27 cellular contexts compared by ENCODE assay signal in genomic region chr5:73862796-73863195, GRCh38.
"Had no signal": no experiment of that assay in that cellular context is flagged by ENCODE, and none has a peak within 500 bp of the region (broad histone marks: within the 10 kb centered on the region; RNA-seq: fewer than 3 reads in every experiment).

No MANE protein-coding gene starts in this region.

- H3K36me3 Mint-ChIP-seq: activated naive CD8-positive, alpha-beta T cell; stimulated activated naive B cell treated with anti-CD40 and anti-IgM and Interleukin-4, amounts not matched to agents 10 μg/mL and 1 μg/mL and 100 μg/mL, for 72 hours had no signal

- ATAC-seq: body of pancreas; left colon; lower lobe of right lung; stimulated activated naive B cell treated with anti-CD40 and anti-IgM and Interleukin-4, amounts not matched to agents 10 μg/mL and 1 μg/mL and 100 μg/mL, for 72 hours had no signal

- H3K9me3 ChIP-seq: adrenal gland, body of pancreas, esophagus muscularis mucosa, gastrocnemius medialis, lower lobe of right lung, sigmoid colon, stomach, uterus had no signal

- H3K4me3 ChIP-seq: adrenal gland, body of pancreas, esophagus muscularis mucosa, gastrocnemius medialis, lower lobe of right lung, sigmoid colon, smooth muscle cell, stomach, uterus had no signal

- H3K4me3 Mint-ChIP-seq: activated naive CD8-positive, alpha-beta T cell; nephron; stimulated activated naive B cell treated with anti-CD40 and anti-IgM and Interleukin-4, amounts not matched to agents 10 μg/mL and 1 μg/mL and 100 μg/mL, for 72 hours had no signal

- H3K36me3 ChIP-seq: gastrocnemius medialis, lower lobe of right lung, sigmoid colon, uterus had no signal

- H3K27ac Mint-ChIP-seq: activated naive CD8-positive, alpha-beta T cell; nephron; stimulated activated naive B cell treated with anti-CD40 and anti-IgM and Interleukin-4, amounts not matched to agents 10 μg/mL and 1 μg/mL and 100 μg/mL, for 72 hours had no signal

- H3K27me3 ChIP-seq: adrenal gland, body of pancreas, esophagus muscularis mucosa, gastrocnemius medialis, sigmoid colon, stomach, uterus had no signal

- H3K27ac ChIP-seq: adrenal gland, body of pancreas, esophagus muscularis mucosa, gastrocnemius medialis, lower lobe of right lung, sigmoid colon, stomach had no signal

- H3K4me1 Mint-ChIP-seq: nephron had no signal

- H3K4me1 ChIP-seq: esophagus muscularis mucosa, sigmoid colon, stomach had no signal

- DNase-seq: activated CD4-positive, alpha-beta T cell treated with anti-CD3 and anti-CD28 coated beads for 4 hours; activated CD4-positive, alpha-beta T cell treated with anti-CD3 and anti-CD28 coated beads, Interleukin-2, amount 50 U/mL, for 4 hours; activated CD8-positive, alpha-beta memory T cell treated with anti-CD3 and anti-CD28 coated beads for 24 hours; activated effector memory CD4-positive, alpha-beta T cell treated with Interleukin-2 at 50 U/mL for 16 hours; activated naive CD4-positive, alpha-beta T cell treated with Interleukin-2 at 50 U/mL for 16 hours; adrenal gland; aorta; body of pancreas; dermis blood vessel endothelial cell; effector CD4-positive, alpha-beta T cell; gastrocnemius medialis; hippocampal formation; left colon; lower lobe of right lung; mesenchymal stem cell; posterior cingulate gyrus; sigmoid colon; stimulated activated CD4-positive, alpha-beta T cell treated with anti-CD3 and anti-CD28 coated beads, Interleukin-2, amount 100 ng/mL, for 24 hours; stimulated activated naive B cell treated with anti-CD40 and anti-IgM and Interleukin-4, amounts not matched to agents 10 μg/mL and 1 μg/mL and 100 μg/mL, for 72 hours; stomach; T-helper 1 cell; trophoblast cell; uterus had no signal

- H3K9me3 Mint-ChIP-seq: nephron; stimulated activated naive B cell treated with anti-CD40 and anti-IgM and Interleukin-4, amounts not matched to agents 10 μg/mL and 1 μg/mL and 100 μg/mL, for 72 hours had no signal
